In genomic region chr5:14812166-14812565, GRCh38 we compare ENCODE assay signal across 1 cellular context.
TF ChIP-seq lines count a peak whose summit lies in the region.

No MANE protein-coding gene starts in this region.

TF ChIP-seq in GM12878, 131 proteins besides CTCF, POLR2A, EP300 and RAD21:
- TF ChIP-seq BCL11A (IDR thresholded peaks at IDR 0.05; ENCODE audit: low read depth, low read length) (no peak), JUNB (IDR thresholded peaks at IDR 0.05) (0 out of 2 replicates have a peak, but pooled peaks have one; percentile 7)
- TF ChIP-seq, protein P1, sequence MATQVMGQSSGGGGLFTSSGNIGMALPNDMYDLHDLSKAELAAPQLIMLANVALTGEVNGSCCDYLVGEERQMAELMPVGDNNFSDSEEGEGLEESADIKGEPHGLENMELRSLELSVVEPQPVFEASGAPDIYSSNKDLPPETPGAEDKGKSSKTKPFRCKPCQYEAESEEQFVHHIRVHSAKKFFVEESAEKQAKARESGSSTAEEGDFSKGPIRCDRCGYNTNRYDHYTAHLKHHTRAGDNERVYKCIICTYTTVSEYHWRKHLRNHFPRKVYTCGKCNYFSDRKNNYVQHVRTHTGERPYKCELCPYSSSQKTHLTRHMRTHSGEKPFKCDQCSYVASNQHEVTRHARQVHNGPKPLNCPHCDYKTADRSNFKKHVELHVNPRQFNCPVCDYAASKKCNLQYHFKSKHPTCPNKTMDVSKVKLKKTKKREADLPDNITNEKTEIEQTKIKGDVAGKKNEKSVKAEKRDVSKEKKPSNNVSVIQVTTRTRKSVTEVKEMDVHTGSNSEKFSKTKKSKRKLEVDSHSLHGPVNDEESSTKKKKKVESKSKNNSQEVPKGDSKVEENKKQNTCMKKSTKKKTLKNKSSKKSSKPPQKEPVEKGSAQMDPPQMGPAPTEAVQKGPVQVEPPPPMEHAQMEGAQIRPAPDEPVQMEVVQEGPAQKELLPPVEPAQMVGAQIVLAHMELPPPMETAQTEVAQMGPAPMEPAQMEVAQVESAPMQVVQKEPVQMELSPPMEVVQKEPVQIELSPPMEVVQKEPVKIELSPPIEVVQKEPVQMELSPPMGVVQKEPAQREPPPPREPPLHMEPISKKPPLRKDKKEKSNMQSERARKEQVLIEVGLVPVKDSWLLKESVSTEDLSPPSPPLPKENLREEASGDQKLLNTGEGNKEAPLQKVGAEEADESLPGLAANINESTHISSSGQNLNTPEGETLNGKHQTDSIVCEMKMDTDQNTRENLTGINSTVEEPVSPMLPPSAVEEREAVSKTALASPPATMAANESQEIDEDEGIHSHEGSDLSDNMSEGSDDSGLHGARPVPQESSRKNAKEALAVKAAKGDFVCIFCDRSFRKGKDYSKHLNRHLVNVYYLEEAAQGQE (IDR thresholded peaks at IDR 0.05; ENCODE audit: low read depth, low read length) = no peak
TF ChIP-seq in GM12878: peak in this region for 1.
